8 cellular contexts compared by ENCODE assay signal in the genomic region with DNA sequence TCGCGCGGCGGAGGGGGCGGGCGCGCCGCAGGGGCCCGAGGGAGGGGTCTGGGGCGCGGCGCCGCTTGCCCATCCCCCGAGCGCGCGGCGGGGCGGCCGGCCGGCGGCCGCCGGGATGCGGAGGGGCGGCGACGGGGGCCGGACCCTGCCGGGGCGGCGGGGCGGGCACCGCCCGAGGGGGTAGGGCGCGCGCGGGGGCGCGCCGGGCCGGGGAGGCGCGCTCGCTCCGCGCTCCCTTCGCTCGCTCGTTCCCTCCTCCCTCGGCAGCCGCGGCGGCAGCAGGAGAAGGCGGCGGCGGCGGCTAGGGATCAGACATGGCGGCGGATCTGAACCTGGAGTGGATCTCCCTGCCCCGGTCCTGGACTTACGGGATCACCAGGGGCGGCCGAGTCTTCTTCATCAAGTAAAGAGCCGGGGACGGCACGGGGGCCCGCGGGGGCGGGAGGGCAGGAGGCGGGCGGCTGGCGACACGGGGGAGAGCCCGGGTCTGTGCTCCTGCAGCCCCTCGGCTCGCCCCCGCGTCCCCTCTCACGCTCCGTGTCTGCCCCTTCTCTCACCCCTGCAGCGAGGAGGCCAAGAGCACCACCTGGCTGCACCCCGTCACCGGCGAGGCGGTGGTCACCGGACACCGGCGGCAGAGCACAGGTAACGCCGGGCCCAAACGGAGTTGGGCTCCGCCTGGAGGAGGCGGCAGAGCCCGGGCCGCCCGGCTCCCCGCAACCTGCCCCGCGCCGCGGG. TPM values are rescaled to one million over a fixed set of nuclear protein-coding genes. Genes with fewer than 3 reads are reported as not detected.
A peak's percentile ranks its signal among the peaks of the same experiment; 100 is the strongest.
DNase-seq lines count a peak whose midpoint lies in the region; ATAC-seq, FAIRE-seq and TF ChIP-seq lines count a peak whose summit lies in the region.

PLEKHA5 (plus strand) TSS at position 248 of the 738 bp plus-strand sequence; CDS start at position 315, 67 bp downstream.

- POLR2A ChIA-PET in A549 (lab: Yijun Ruan, JAX) = no interaction called here

- peak; percentile 26; the same call in 1 of the 2 replicates for TF ChIP-seq POLR2A in A549 (IDR thresholded peaks at IDR 0.05; ENCODE audit: low read length)
- no peak for TF ChIP-seq POLR2A in sigmoid colon (IDR thresholded peaks at IDR 0.05)

- FAIRE-seq in A549 (lab: Jason Lieb, UNC) = no peak

- peak; percentile 5 to 42; a peak in 3 of 5 replicates for TF ChIP-seq RAD21 in A549 (conservative IDR thresholded peaks at IDR 0.05 in 1 of 2, IDR thresholded peaks at IDR 0.05 in 1 of 2)

- peaks cover 11% of the 10 kb centered on the region; the same call in 2 of the 3 replicates for H3K9me3 ChIP-seq in A549
- peaks cover 0 to 2% (median 0%) of the 10 kb centered on the region in 4 donors for H3K9me3 ChIP-seq in sigmoid colon

- WGBS in A549 (ENCODE audit: missing lambda C conversion rate) = 0% methylated on average over 4 of the region's 103 CpGs
- 0 to 1% methylated on average over 103 of the region's 103 CpGs for WGBS in sigmoid colon, 2 donors

- H3K4me1 ChIP-seq in A549 (peaks cover 14% of the 10 kb centered on the region), sigmoid colon (peaks cover 0 to 17% (median 5%) of the 10 kb centered on the region in 4 donors)

- no peak for TF ChIP-seq EP300 in A549 (IDR thresholded peaks at IDR 0.05)
- TF ChIP-seq EP300 in sigmoid colon (IDR thresholded peaks at IDR 0.05) = no peak

- H3K4me3 ChIP-seq in A549 = peak within 1 kb of the TSS; percentile 71
- H3K4me3 ChIP-seq in sigmoid colon = peak within 1 kb of the TSS; percentile 83 to 99 (median 94)

- CTCF ChIA-PET in A549 (lab: Yijun Ruan, JAX) = interaction anchor here (0.6 to 1.0 kb wide), 2 partner anchors 73 to 158 kb away, joined by 3 read pairs; no protein-coding TSS in a partner anchor

- DNase-seq in A549 (ENCODE audit: low read depth in 1 of 2, low spot score in 1 of 2) (peak; percentile 48 to 64), NCI-H1092 treated with DMSO at 0.1 percent for 48 hours (lab: John Stamatoyannopoulos, UW) (peak; percentile 82), T-helper 22 cell (ENCODE audit: low read depth) (peak; percentile 23), iPS-NIHi11 (ENCODE audit: low spot score) (peak; percentile 94), sigmoid colon (peak; percentile 81)
- peak; percentile 28 for DNase-seq in central memory CD4-positive, alpha-beta T cell

- TF ChIP-seq CTCF in A549 (IDR thresholded peaks at IDR 0.05) (peak; percentile 31; the same call in 1 of the 3 replicates), sigmoid colon (IDR thresholded peaks at IDR 0.05) (no peak)

- intact Hi-C loops in sigmoid colon (cut with DNase I) = loop anchor here (5.0 kb wide), 1 partner anchor 58 kb away; no protein-coding TSS in a partner anchor

- H3K27ac ChIP-seq in A549 (peak within 1 kb of the TSS; percentile 82 to 93), sigmoid colon (peak within 1 kb of the TSS; percentile 88 to 92 (median 90))

- no peaks in the 10 kb centered on the region for H3K36me3 ChIP-seq in sigmoid colon

- peak within 1 kb of the TSS; percentile 94 for H3K4me2 ChIP-seq in A549

- H3K27me3 ChIP-seq in sigmoid colon = no peaks in the 10 kb centered on the region

- peak; percentile 84 to 86 for ATAC-seq in A549
- peak; percentile 50 for ATAC-seq in GM18498 (IDR thresholded peaks at IDR 0.05; ENCODE audit: unreplicated experiment)
- ATAC-seq in HG02610 (IDR thresholded peaks at IDR 0.05; ENCODE audit: unreplicated experiment) = no peak

TF ChIP-seq in A549, 52 proteins besides CTCF, POLR2A, EP300 and RAD21:
- TF ChIP-seq ESRRA (IDR thresholded peaks at IDR 0.05; ENCODE audit: borderline replicate concordance, low read length) (no peak), FOXS1 (CRISPR knock-in tag; IDR thresholded peaks at IDR 0.05) (no peak), KDM1A (IDR thresholded peaks at IDR 0.05; ENCODE audit: low read depth) (no peak), HDAC2 (IDR thresholded peaks at IDR 0.05) (no peak), MAZ (IDR thresholded peaks at IDR 0.05; ENCODE audit: borderline replicate concordance, low read depth, low read length) (no peak), CBX8 (IDR thresholded peaks at IDR 0.05) (no peak), PHF8 (IDR thresholded peaks at IDR 0.05; ENCODE audit: borderline replicate concordance, low read depth) (0 out of 2 replicates have a peak, but pooled peaks have one; percentile 14), CEBPB (IDR thresholded peaks at IDR 0.05) (no peak), MYC (IDR thresholded peaks at IDR 0.05; ENCODE audit: borderline replicate concordance, low read length) (no peak), E2F6 (IDR thresholded peaks at IDR 0.05; ENCODE audit: borderline replicate concordance, low read depth) (no peak), CHD4 (IDR thresholded peaks at IDR 0.05; ENCODE audit: borderline replicate concordance) (no peak), TP53 (CRISPR knock-in tag; IDR thresholded peaks at IDR 0.05) (no peak), ZC3H11A (IDR thresholded peaks at IDR 0.05) (no peak), MAFK (IDR thresholded peaks at IDR 0.05; ENCODE audit: partially characterized antibody) (no peak), HOXB5 (CRISPR knock-in tag; IDR thresholded peaks at IDR 0.05) (no peak), SMC3 (IDR thresholded peaks at IDR 0.05) (0 out of 3 replicates have a peak, but pooled peaks have one; percentile 9), JUN (IDR thresholded peaks at IDR 0.05) (peak in 1 of 2 experiments; percentile 46; a peak in 2 of 5 replicates), JUNB (IDR thresholded peaks at IDR 0.05) (no peak), HOXB13 (CRISPR knock-in tag; IDR thresholded peaks at IDR 0.05; ENCODE audit: low read depth) (no peak), ZSCAN20 (CRISPR knock-in tag; IDR thresholded peaks at IDR 0.05) (no peak)
- TF ChIP-seq, protein P1, sequence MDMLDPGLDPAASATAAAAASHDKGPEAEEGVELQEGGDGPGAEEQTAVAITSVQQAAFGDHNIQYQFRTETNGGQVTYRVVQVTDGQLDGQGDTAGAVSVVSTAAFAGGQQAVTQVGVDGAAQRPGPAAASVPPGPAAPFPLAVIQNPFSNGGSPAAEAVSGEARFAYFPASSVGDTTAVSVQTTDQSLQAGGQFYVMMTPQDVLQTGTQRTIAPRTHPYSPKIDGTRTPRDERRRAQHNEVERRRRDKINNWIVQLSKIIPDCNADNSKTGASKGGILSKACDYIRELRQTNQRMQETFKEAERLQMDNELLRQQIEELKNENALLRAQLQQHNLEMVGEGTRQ (IDR thresholded peaks at IDR 0.05) = no peak
- TF ChIP-seq, protein P2, sequence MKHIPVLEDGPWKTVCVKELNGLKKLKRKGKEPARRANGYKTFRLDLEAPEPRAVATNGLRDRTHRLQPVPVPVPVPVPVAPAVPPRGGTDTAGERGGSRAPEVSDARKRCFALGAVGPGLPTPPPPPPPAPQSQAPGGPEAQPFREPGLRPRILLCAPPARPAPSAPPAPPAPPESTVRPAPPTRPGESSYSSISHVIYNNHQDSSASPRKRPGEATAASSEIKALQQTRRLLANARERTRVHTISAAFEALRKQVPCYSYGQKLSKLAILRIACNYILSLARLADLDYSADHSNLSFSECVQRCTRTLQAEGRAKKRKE (CRISPR knock-in tag; IDR thresholded peaks at IDR 0.05; ENCODE audit: low read depth) = no peak
- TF ChIP-seq, protein P3, sequence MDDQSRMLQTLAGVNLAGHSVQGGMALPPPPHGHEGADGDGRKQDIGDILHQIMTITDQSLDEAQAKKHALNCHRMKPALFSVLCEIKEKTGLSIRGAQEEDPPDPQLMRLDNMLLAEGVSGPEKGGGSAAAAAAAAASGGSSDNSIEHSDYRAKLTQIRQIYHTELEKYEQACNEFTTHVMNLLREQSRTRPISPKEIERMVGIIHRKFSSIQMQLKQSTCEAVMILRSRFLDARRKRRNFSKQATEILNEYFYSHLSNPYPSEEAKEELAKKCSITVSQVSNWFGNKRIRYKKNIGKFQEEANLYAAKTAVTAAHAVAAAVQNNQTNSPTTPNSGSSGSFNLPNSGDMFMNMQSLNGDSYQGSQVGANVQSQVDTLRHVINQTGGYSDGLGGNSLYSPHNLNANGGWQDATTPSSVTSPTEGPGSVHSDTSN (IDR thresholded peaks at IDR 0.05) = no peak

RNA-seq across cellular contexts. Expression of gene PLEKHA5, which starts in this region (rescaled TPM):
- polyA plus RNA-seq in A549 (2011; rRNA removed) = 13.2 and 14.0 TPM in 2 replicates
- 2.7 and 2.9 TPM in 2 replicates for polyA plus RNA-seq in A549 (2012; cell fraction: cytosol; rRNA removed)
- polyA plus RNA-seq in A549 (2012; cell fraction: nucleus; rRNA removed) = 2.6 and 3.6 TPM in 2 replicates
- polyA plus RNA-seq in A549 (2017; fragmentation: RNase III; extraction: RNeasy Plus Mini Kit Qiagen cat#74134 plus additional on column Dnase treatment) = 6.1 to 8.6 TPM (median 7.6 TPM) in 3 replicates
- polyA minus RNA-seq in A549 (2011; rRNA and poly(A)+ RNA removed) = 9.9 and 11.5 TPM in 2 replicates
- 10 to 100 TPM; 14.7 to 32.6 (median 26.4) TPM for total RNA-seq in sigmoid colon
- polyA plus RNA-seq in sigmoid colon = 10 to 100 TPM in 2 of 3 donors, 1 to 10 TPM in 1; 7.0 to 13.8 (median 11.8) TPM

Comparison
In these comparisons a context has a peak if more than half of its experiments do, and no peak if none do; other contexts are left out.
1. DNase-seq: peak in every context shown above with its lines; median percentile 94 in iPS-NIHi11; 82 in NCI-H1092 treated with DMSO at 0.1 percent for 48 hours; 81 in sigmoid colon; 56 in A549; 28 in central memory CD4-positive, alpha-beta T cell; 23 in T-helper 22 cell.